11 cellular contexts compared by ENCODE assay signal in the genomic region with DNA sequence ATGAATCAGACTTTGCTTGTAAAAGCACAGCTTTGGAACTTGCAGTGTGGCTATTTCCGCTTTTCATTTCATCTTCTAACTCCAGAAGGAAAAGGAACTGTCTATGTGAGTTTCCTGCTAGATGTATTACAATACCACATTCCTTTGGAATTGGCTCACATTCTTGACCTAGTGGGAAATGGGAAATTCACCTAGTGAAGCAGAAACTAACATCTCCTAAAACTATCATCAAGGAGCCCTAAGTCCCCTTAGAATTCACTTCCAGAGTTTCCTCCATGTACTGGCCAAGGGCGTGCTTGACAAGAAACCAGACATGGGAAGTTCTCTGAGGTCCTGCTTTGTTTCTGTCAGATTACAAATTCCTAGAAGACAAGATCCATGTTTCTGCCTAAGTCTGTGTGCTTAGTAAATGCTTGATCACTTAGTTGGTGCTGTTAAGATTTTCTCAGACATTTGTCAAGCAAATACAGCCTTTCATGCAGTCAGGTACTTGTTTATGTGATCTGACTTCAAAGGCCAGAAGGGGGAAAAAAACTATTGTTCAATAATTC.
A peak's percentile ranks its signal among the peaks of the same experiment; 100 is the strongest.
DNase-seq lines count a peak whose midpoint lies in the region; ATAC-seq and TF ChIP-seq lines count a peak whose summit lies in the region.
"Had no signal": no experiment of that assay in that cellular context is flagged by ENCODE, and none has a peak within 500 bp of the region (broad histone marks: within the 10 kb centered on the region; RNA-seq: fewer than 3 reads in every experiment).

No MANE protein-coding gene starts in this region.

- intact Hi-C loops in ascending aorta (cut with DNase I) (no loop called here), left ventricle myocardium superior (cut with micrococcal nuclease) (no loop called here)

- DNase-seq in ELF-1 (ENCODE audit: low read depth, low spot score) (peak; percentile 53), ascending aorta (ENCODE audit: low spot score in 2 of 2) (no peak), left ventricle myocardium superior (no peak), renal cortical epithelial cell (ENCODE audit: low read depth) (peak; percentile 95), superior temporal gyrus (ENCODE audit: extremely low spot score) (no peak), GDM1 (lab: John Stamatoyannopoulos, UW) (no peak), inferior parietal cortex (ENCODE audit: extremely low spot score) (no peak)
- DNase-seq: DMS53, NCI-H2107, thyroid gland had no signal

- no peaks in the 10 kb centered on the region for H3K36me3 ChIP-seq in ascending aorta
- H3K36me3 ChIP-seq: thyroid gland had no signal

- TF ChIP-seq CTCF in ascending aorta (IDR thresholded peaks at IDR 0.05): no peak

- peak overlapping the region; percentile 51 to 64 for H3K27ac ChIP-seq in ascending aorta
- H3K27ac ChIP-seq: thyroid gland had no signal

- H3K4me3 ChIP-seq in ascending aorta: no peak overlapping the region
- H3K4me3 ChIP-seq: thyroid gland had no signal

- ATAC-seq in left ventricle myocardium superior (peak; percentile 75), GM21723 (IDR thresholded peaks at IDR 0.05; ENCODE audit: unreplicated experiment) (no peak)

- H3K27me3 ChIP-seq in ascending aorta: no peaks in the 10 kb centered on the region
- H3K27me3 ChIP-seq: thyroid gland had no signal

- peaks cover 0 to 22% of the 10 kb centered on the region in 2 donors for H3K4me1 ChIP-seq in ascending aorta
- H3K4me1 ChIP-seq: thyroid gland had no signal

- H3K9me3 ChIP-seq in ascending aorta: no peaks in the 10 kb centered on the region
- H3K9me3 ChIP-seq: thyroid gland had no signal

Comparison
In these comparisons a context has a peak if more than half of its experiments do, and no peak if none do; other contexts are left out.
1. DNase-seq: peak in ELF-1 (single experiment) and renal cortical epithelial cell (single experiment); none in ascending aorta (0 of 2), left ventricle myocardium superior (single experiment), superior temporal gyrus (single experiment), GDM1 (single experiment) and inferior parietal cortex (single experiment).